Comparison of ENCODE assay signal across 1 cellular context in the genomic region with DNA sequence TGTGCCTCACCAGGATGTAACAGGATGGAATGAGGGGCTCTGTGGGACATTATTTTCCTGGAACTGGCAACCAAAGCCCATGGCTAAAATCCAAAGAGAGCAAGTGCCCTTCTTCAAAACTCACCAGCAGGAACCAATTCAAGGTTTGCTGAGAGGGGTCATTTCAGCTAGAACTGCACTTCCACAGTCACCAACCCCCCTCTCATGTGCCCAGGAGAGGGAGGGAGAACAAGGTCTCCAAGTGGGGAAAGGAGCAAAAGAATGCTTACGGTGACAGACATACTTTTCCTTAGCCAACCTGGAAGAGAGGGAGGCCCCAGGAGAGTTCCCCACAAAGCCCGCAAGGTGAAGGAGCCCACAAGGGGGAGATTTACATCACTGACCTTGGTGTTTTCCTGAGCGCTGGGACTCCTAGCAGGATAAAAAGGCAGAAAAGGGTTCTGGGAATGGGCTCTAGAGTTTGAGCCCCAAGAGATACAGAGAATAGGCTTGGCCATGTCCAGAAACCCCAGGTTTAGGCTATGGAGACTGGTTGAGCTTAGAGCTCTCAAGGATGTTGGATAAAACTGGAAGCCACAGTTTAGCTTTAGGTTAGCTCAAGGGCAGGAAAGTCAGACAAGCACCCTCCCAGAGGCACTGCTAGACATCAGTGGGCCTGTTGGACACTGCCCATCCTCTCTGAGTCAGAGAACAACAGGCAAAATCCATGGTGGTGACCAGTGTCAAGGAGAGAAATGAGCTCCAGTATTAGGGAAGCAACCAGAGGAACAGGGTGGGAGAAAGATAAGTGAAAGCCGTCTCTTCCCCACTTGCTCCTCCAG.
TF ChIP-seq lines count a peak whose summit lies in the region.

No MANE protein-coding gene starts in this region.

TF ChIP-seq in GM23338, 12 proteins besides CTCF, POLR2A, EP300 and RAD21 (continued from another document):
- TF ChIP-seq REST (IDR thresholded peaks at IDR 0.05; ENCODE audit: unreplicated experiment) (no peak), EZH2phosphoT487 (IDR thresholded peaks at IDR 0.05; ENCODE audit: unreplicated experiment) (no peak), STAT1 (IDR thresholded peaks at IDR 0.05; ENCODE audit: unreplicated experiment) (no peak), EZH2 (IDR thresholded peaks at IDR 0.05; ENCODE audit: low read depth, unreplicated experiment) (no peak)
TF ChIP-seq in GM23338: peak in this region for 0.
